27 cellular contexts compared by ENCODE assay signal in the genomic region with DNA sequence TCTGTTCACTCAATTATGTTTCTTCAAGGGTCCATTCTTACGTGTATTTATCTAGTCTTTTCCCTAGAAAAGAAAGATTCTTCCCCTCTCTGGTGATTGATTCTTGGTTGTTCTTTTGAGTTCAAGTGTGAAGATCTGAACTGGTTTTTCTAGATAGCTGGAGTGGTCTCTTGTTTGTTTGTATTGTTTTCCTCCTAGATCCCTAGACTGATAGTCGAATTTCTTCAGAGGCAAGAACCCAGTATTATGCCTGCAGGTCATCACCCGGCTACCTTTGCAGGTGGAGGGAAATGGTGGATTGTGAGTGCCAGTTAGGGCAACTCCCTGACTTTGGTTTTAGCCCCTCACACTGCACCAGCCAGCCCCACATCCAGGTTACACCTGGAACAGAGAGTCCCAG. TPM values are rescaled to one million over a fixed set of nuclear protein-coding genes. Genes with fewer than 3 reads are reported as not detected.
DNase-seq lines count a peak whose midpoint lies in the region; TF ChIP-seq lines count a peak whose summit lies in the region.
"Had no signal": no experiment of that assay in that cellular context is flagged by ENCODE, and none has a peak within 500 bp of the region (broad histone marks: within the 10 kb centered on the region; RNA-seq: fewer than 3 reads in every experiment).

No MANE protein-coding gene starts in this region.

- H3K4me1 ChIP-seq in OCI-LY7 (ENCODE audit: insufficient read depth, low read length, poor library complexity, severe bottlenecking): peaks cover 12% of the 10 kb centered on the region
- peaks cover 8% of the 10 kb centered on the region for H3K4me1 ChIP-seq in mesenchymal stem cell (ENCODE audit: control insufficient read depth, insufficient read depth, low read depth, low read length)
- H3K4me1 ChIP-seq: BE2C, colonic mucosa had no signal

- H4K91ac ChIP-seq in mesenchymal stem cell (ENCODE audit: low read length): no peak overlapping the region

- H3K27ac ChIP-seq in OCI-LY7 (ENCODE audit: low read depth, low read length, poor library complexity, severe bottlenecking) (no peak overlapping the region), mesenchymal stem cell (ENCODE audit: low read length, poor library complexity, severe bottlenecking) (no peak overlapping the region)
- H3K27ac ChIP-seq: colonic mucosa, upper lobe of left lung had no signal

- no peak overlapping the region for H3K23ac ChIP-seq in mesenchymal stem cell (ENCODE audit: low read length in 2 of 2)

- H3K14ac ChIP-seq in mesenchymal stem cell (ENCODE audit: low read length in 2 of 2): no peak overlapping the region

- no peaks in the 10 kb centered on the region for H3K27me3 ChIP-seq in mesenchymal stem cell (ENCODE audit: control insufficient read depth in 1 of 2, insufficient read depth in 1 of 2, low read length in 2 of 2)
- H3K27me3 ChIP-seq: BE2C, colonic mucosa, upper lobe of left lung had no signal

- peaks cover 9% of the 10 kb centered on the region for H3K79me1 ChIP-seq in mesenchymal stem cell (replicated peaks; ENCODE audit: low read length, poor library complexity, severe bottlenecking)

- H3K9me3 Mint-ChIP-seq in activated naive CD4-positive, alpha-beta T cell treated with anti-CD3 and anti-CD28 coated beads, Interleukin-2, amount 50 U/mL, for 24 hours: peaks cover 11% of the 10 kb centered on the region
- peaks cover 10% of the 10 kb centered on the region for H3K9me3 Mint-ChIP-seq in osteocyte (ENCODE audit: unreplicated experiment)

- H4K8ac ChIP-seq in mesenchymal stem cell (ENCODE audit: low read length): peak overlapping the region; percentile 36

- peaks cover 27% of the 10 kb centered on the region for H3K4me1 Mint-ChIP-seq in activated naive CD4-positive, alpha-beta T cell treated with anti-CD3 and anti-CD28 coated beads, Interleukin-2, amount 50 U/mL, for 24 hours
- peaks cover 27% of the 10 kb centered on the region for H3K4me1 Mint-ChIP-seq in osteocyte (ENCODE audit: unreplicated experiment)

- H3K79me2 ChIP-seq in OCI-LY7 (ENCODE audit: insufficient read depth, low read depth, low read length): peaks cover 7% of the 10 kb centered on the region; the same call in 1 of the 2 replicates

- H2BK15ac ChIP-seq in mesenchymal stem cell (ENCODE audit: low read depth, poor library complexity, severe bottlenecking): no peak overlapping the region

- H3K4me2 ChIP-seq in OCI-LY7 (ENCODE audit: low read length): no peak overlapping the region
- no peak overlapping the region for H3K4me2 ChIP-seq in mesenchymal stem cell (ENCODE audit: low read length, poor library complexity, severe bottlenecking)

- H3K4ac ChIP-seq in mesenchymal stem cell (ENCODE audit: low read depth in 1 of 2, low read length in 2 of 2): no peak overlapping the region

- BruUV-seq in OCI-LY7 (replicated peaks; lab: Mats Ljungman, UMichigan): no TSS peak

- 90% methylated on average over 3 of the region's 3 CpGs for WGBS in mesenchymal stem cell

- TF ChIP-seq CTCF in OCI-LY7 (conservative IDR thresholded peaks at IDR 0.05; ENCODE audit: low read length): no peak
- TF ChIP-seq CTCF in osteocyte (IDR thresholded peaks at IDR 0.05): no peak

- H3K36me3 Mint-ChIP-seq in activated naive CD4-positive, alpha-beta T cell treated with anti-CD3 and anti-CD28 coated beads, Interleukin-2, amount 50 U/mL, for 24 hours: peaks cover 19% of the 10 kb centered on the region
- H3K36me3 Mint-ChIP-seq in osteocyte (ENCODE audit: unreplicated experiment): peaks cover 4% of the 10 kb centered on the region

- H3K9me3 ChIP-seq in OCI-LY7 (ENCODE audit: low read length) (peaks cover 16% of the 10 kb centered on the region), mesenchymal stem cell (ENCODE audit: control insufficient read depth, low read length) (peaks cover 21% of the 10 kb centered on the region)
- H3K9me3 ChIP-seq: BE2C, colonic mucosa had no signal

- DNase-seq in activated naive CD4-positive, alpha-beta T cell treated with anti-CD3 and anti-CD28 coated beads, Interleukin-2, amount 50 U/mL, for 16 hours: no peak
- DNase-seq in OCI-LY7 (ENCODE audit: low spot score) (no peak), mesenchymal stem cell (no peak), osteocyte (ENCODE audit: extremely low spot score, unreplicated experiment) (no peak), COLO829 (ENCODE audit: low spot score) (no peak), head of caudate nucleus (no peak)
- DNase-seq in stimulated activated CD4-positive, alpha-beta T cell treated with anti-CD3 and anti-CD28 coated beads, Interleukin-4, amount 100 ng/mL, for 1 hour: no peak
- DNase-seq: ACHN; activated CD4-positive, alpha-beta memory T cell treated with anti-CD3 and anti-CD28 coated beads for 36 hours; activated naive CD8-positive, alpha-beta T cell treated with anti-CD3 and anti-CD28 coated beads, Interleukin-2, amount 10 ng/mL, durations not matched to agents 7 days and 5 days; BE2C; Calu3; colonic mucosa; DMS79; effector CD8-positive, alpha-beta T cell; GDM1; NCI-H146; NCI-H446; NCI-H774; stimulated activated CD4-positive, alpha-beta T cell treated with anti-CD3 and anti-CD28 coated beads, Interleukin-15, amount 100 ng/mL, for 24 hours; stimulated activated naive B cell treated with anti-CD40 and anti-IgM and Interleukin-4, amounts not matched to agents 10 μg/mL and 1 μg/mL and 100 μg/mL, for 72 hours; SW 1271; upper lobe of left lung had no signal

- intact Hi-C loops in OCI-LY7 (cut with micrococcal nuclease; ENCODE audit: unreplicated experiment): loop anchor here (10.0 kb wide), 1 partner anchor 385 kb away; the partner anchor contains the start of gene PTER
- intact Hi-C loops in head of caudate nucleus (cut with DNase I): no loop called here

- no peaks in the 10 kb centered on the region for H3K27me3 Mint-ChIP-seq in activated naive CD4-positive, alpha-beta T cell treated with anti-CD3 and anti-CD28 coated beads, Interleukin-2, amount 50 U/mL, for 24 hours
- H3K27me3 Mint-ChIP-seq in osteocyte (ENCODE audit: unreplicated experiment): no peaks in the 10 kb centered on the region
- H3K27me3 Mint-ChIP-seq: IgD-negative memory B cell, memory B cell had no signal

- H3K9me2 ChIP-seq in OCI-LY7 (ENCODE audit: insufficient read depth, low read length): no peaks in the 10 kb centered on the region

- H3K4me3 ChIP-seq in OCI-LY7 (ENCODE audit: low read depth, low read length, poor library complexity, severe bottlenecking): no peak overlapping the region
- no peak overlapping the region for H3K4me3 ChIP-seq in mesenchymal stem cell (ENCODE audit: insufficient read depth in 1 of 2, low read depth in 1 of 2, low read length in 2 of 2)
- H3K4me3 ChIP-seq: colonic mucosa, upper lobe of left lung had no signal

- peak overlapping the region; percentile 59 for H3K27ac Mint-ChIP-seq in activated naive CD4-positive, alpha-beta T cell treated with anti-CD3 and anti-CD28 coated beads, Interleukin-2, amount 50 U/mL, for 24 hours
- H3K27ac Mint-ChIP-seq in osteocyte (ENCODE audit: unreplicated experiment): peak overlapping the region; percentile 16
- H3K27ac Mint-ChIP-seq: activated CD4-positive, alpha-beta memory T cell treated with anti-CD3 and anti-CD28 coated beads for 36 hours; activated naive CD8-positive, alpha-beta T cell treated with anti-CD3 and anti-CD28 coated beads, Interleukin-2, amount 10 ng/mL, durations not matched to agents 7 days and 5 days; memory B cell; stimulated activated naive B cell treated with anti-CD40 and anti-IgM and Interleukin-4, amounts not matched to agents 10 μg/mL and 1 μg/mL and 100 μg/mL, for 72 hours; WTC11 had no signal

- H3K18ac ChIP-seq in mesenchymal stem cell (ENCODE audit: low read depth in 1 of 2, low read length in 2 of 2): no peak overlapping the region

- H3K36me3 ChIP-seq in OCI-LY7 (ENCODE audit: insufficient read depth, low read length) (no peaks in the 10 kb centered on the region), mesenchymal stem cell (ENCODE audit: control insufficient read depth in 1 of 2, insufficient read depth in 2 of 2, low read depth in 1 of 2, low read length in 2 of 2) (peaks cover 0 to 38% of the 10 kb centered on the region in 2 experiments)
- H3K36me3 ChIP-seq: BE2C, colonic mucosa, upper lobe of left lung had no signal

- no peak overlapping the region for H2BK5ac ChIP-seq in mesenchymal stem cell (ENCODE audit: low read depth, low read length, poor library complexity, severe bottlenecking)

- no peak overlapping the region for H3K9ac ChIP-seq in mesenchymal stem cell (ENCODE audit: low read length)

- peak overlapping the region; percentile 49 for H3K4me3 Mint-ChIP-seq in activated naive CD4-positive, alpha-beta T cell treated with anti-CD3 and anti-CD28 coated beads, Interleukin-2, amount 50 U/mL, for 24 hours
- no peak overlapping the region for H3K4me3 Mint-ChIP-seq in osteocyte (ENCODE audit: unreplicated experiment)
- H3K4me3 Mint-ChIP-seq: activated CD4-positive, alpha-beta memory T cell treated with anti-CD3 and anti-CD28 coated beads for 36 hours; activated naive CD8-positive, alpha-beta T cell treated with anti-CD3 and anti-CD28 coated beads, Interleukin-2, amount 10 ng/mL, durations not matched to agents 7 days and 5 days; memory B cell; stimulated activated naive B cell treated with anti-CD40 and anti-IgM and Interleukin-4, amounts not matched to agents 10 μg/mL and 1 μg/mL and 100 μg/mL, for 72 hours; WTC11 had no signal

- CTCF ChIA-PET in OCI-LY7 (lab: Charles Lee; ENCODE audit: unreplicated experiment): no interaction called here

- POLR2A ChIA-PET in OCI-LY7 (lab: Charles Lee): interaction anchor here (0.6 kb wide), 1 partner anchor 280 kb away, joined by 3 read pairs; no protein-coding TSS in a partner anchor

- H2BK12ac ChIP-seq in mesenchymal stem cell (ENCODE audit: low read length in 2 of 2): no peak overlapping the region

- no peak overlapping the region for H2BK120ac ChIP-seq in mesenchymal stem cell (ENCODE audit: low read depth, low read length)

- no peak overlapping the region for H2AK5ac ChIP-seq in mesenchymal stem cell (ENCODE audit: low read length, severe bottlenecking)

- H4K20me1 ChIP-seq in OCI-LY7 (ENCODE audit: insufficient read depth, low read length): no peaks in the 10 kb centered on the region

- H2AFZ ChIP-seq in OCI-LY7 (ENCODE audit: low read length): peak overlapping the region; percentile 88; the same call in 1 of the 2 replicates
- no peak overlapping the region for H2AFZ ChIP-seq in mesenchymal stem cell (ENCODE audit: low read depth, low read length)

RNA-seq across cellular contexts. Expression of gene RSU1, which starts 2.2 kb away (rescaled TPM):
- 25.3 and 26.0 TPM in 2 replicates for total RNA-seq in OCI-LY7 (2014; rRNA removed; shearing (Covaris generic))
- total RNA-seq in OCI-LY7 (2022): 31.1 and 34.8 TPM in 2 replicates
- 143 TPM for polyA plus RNA-seq in mesenchymal stem cell (2013, experiment 1 of 2)
- polyA plus RNA-seq in mesenchymal stem cell (2013, experiment 2 of 2): 145 TPM
- total RNA-seq in osteocyte: 92.0 and 99.0 TPM in 2 replicates
